7 cellular contexts compared by ENCODE assay signal in genomic region chr6:134029495-134030455, GRCh38.
DNase-seq lines count a peak whose midpoint lies in the region; TF ChIP-seq lines count a peak whose summit lies in the region.

No MANE protein-coding gene starts in this region.

- H3K4me3 ChIP-seq in LNCaP clone FGC (ENCODE audit: low read depth, low read length) = no peak overlapping the region
- no peak overlapping the region for H3K4me3 ChIP-seq in fibroblast of mammary gland (ENCODE audit: control insufficient read depth, low read depth, low read length)
- H3K4me3 ChIP-seq in skeletal muscle cell (ENCODE audit: low read depth, low read length) = no peak overlapping the region

- no peak for TF ChIP-seq CTCF in LNCaP clone FGC (IDR thresholded peaks at IDR 0.05; ENCODE audit: control insufficient read depth, extremely low read depth, insufficient read depth)
- no peak for TF ChIP-seq CTCF in fibroblast of mammary gland (conservative IDR thresholded peaks at IDR 0.05; ENCODE audit: control insufficient read depth, insufficient read depth, low read depth, low read length)

- DNase-seq in LNCaP clone FGC (ENCODE audit: low read depth) (peak; percentile 90), SHP77 treated with DMSO at 0.1 percent for 48 hours (lab: John Stamatoyannopoulos, UW) (peak; percentile 54), fibroblast of mammary gland (ENCODE audit: low read depth) (peak; percentile 63), skeletal muscle cell (ENCODE audit: low read depth) (peak; percentile 62), NCI-H1436 (lab: John Stamatoyannopoulos, UW) (no peak), iPS-NIHi7 (ENCODE audit: extremely low spot score) (no peak)
- DNase-seq in activated CD4-positive, alpha-beta T cell treated with anti-CD3 and anti-CD28 coated beads, Interleukin-2, amount 50 U/mL, for 48 hours = no peak

Comparison
In these comparisons a context has a peak if more than half of its experiments do, and no peak if none do; other contexts are left out.
1. DNase-seq: peak in LNCaP clone FGC (single experiment), SHP77 treated with DMSO at 0.1 percent for 48 hours (single experiment), fibroblast of mammary gland (single experiment) and skeletal muscle cell (single experiment); none in NCI-H1436 (single experiment), activated CD4-positive, alpha-beta T cell treated with anti-CD3 and anti-CD28 coated beads, Interleukin-2, amount 50 U/mL, for 48 hours (0 of 2) and iPS-NIHi7 (single experiment).